ENCODE assay signal across 24 cellular contexts in the genomic region with DNA sequence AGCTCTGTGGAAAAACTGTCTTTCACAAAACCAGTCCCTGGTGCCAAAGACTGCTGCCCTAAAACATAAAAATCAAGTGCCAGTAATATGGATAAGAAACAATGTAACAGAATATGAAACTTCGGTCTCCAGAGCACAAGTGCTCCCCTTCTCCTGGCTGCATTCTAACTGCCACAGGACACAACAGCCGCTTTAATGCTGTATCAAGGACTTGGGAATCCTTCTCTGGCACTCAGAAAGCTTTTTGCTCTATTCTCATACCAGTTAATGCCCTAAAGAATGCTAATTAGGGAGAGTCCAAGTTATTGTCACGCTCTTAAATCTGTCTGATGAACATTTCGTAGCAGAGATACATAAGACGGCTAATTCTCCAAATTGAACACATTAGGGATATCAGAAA.
DNase-seq lines count a peak whose midpoint lies in the region; ATAC-seq, FAIRE-seq and TF ChIP-seq lines count a peak whose summit lies in the region.
"Had no signal": no experiment of that assay in that cellular context is flagged by ENCODE, and none has a peak within 500 bp of the region (broad histone marks: within the 10 kb centered on the region; RNA-seq: fewer than 3 reads in every experiment).

No MANE protein-coding gene starts in this region.

- TF ChIP-seq POLR2A in Peyer's patch (IDR thresholded peaks at IDR 0.05), result no peak

- H3K27me3 Mint-ChIP-seq in astrocyte (ENCODE audit: low read depth, unreplicated experiment) (no peaks in the 10 kb centered on the region), neural progenitor cell (ENCODE audit: insufficient read depth, low read depth) (peaks cover 4% of the 10 kb centered on the region)
- H3K27me3 Mint-ChIP-seq: CD4-positive, CD25-positive, alpha-beta regulatory T cell; IgD-negative memory B cell had no signal

- H3K79me2 ChIP-seq in astrocyte (ENCODE audit: insufficient read depth, low read length), result no peaks in the 10 kb centered on the region
- peaks cover 9% of the 10 kb centered on the region for H3K79me2 ChIP-seq in neural progenitor cell (ENCODE audit: low read depth)

- H3K4me1 ChIP-seq in astrocyte (ENCODE audit: insufficient read depth, low read length) (peaks cover 8% of the 10 kb centered on the region), neural progenitor cell (peaks cover 7% of the 10 kb centered on the region), Peyer's patch (no peaks in the 10 kb centered on the region)
- H3K4me1 ChIP-seq: BLaER1 had no signal

- TF ChIP-seq CTCF in astrocyte (IDR thresholded peaks at IDR 0.05; ENCODE audit: insufficient read depth, low read depth, low read length), result no peak
- no peak for TF ChIP-seq CTCF in neural progenitor cell (IDR thresholded peaks at IDR 0.05)
- TF ChIP-seq CTCF in Peyer's patch (IDR thresholded peaks at IDR 0.05), result no peak

- H3K9ac ChIP-seq in astrocyte (ENCODE audit: low read length), result peak overlapping the region; percentile 17
- no peak overlapping the region for H3K9ac ChIP-seq in neural progenitor cell
- H3K9ac ChIP-seq: BLaER1, GM23248, KMS-11 had no signal

- H2AFZ ChIP-seq in astrocyte (ENCODE audit: low read depth, low read length) (no peak overlapping the region), neural progenitor cell (replicated peaks) (no peak overlapping the region)
- H2AFZ ChIP-seq: GM23248 had no signal

- no peak for ATAC-seq in GM21390 (IDR thresholded peaks at IDR 0.05; ENCODE audit: unreplicated experiment)
- no peak for ATAC-seq in HG03108 (IDR thresholded peaks at IDR 0.05; ENCODE audit: unreplicated experiment)

- no peak for FAIRE-seq in astrocyte (lab: Jason Lieb, UNC)

- H3K27ac Mint-ChIP-seq in astrocyte (ENCODE audit: unreplicated experiment) (peak overlapping the region; percentile 8), neural progenitor cell (no peak overlapping the region)
- H3K27ac Mint-ChIP-seq: IgD-negative memory B cell had no signal

- no peaks in the 10 kb centered on the region for H3K36me3 ChIP-seq in astrocyte (ENCODE audit: insufficient read depth, low read length)
- H3K36me3 ChIP-seq in neural progenitor cell, result peaks cover 8% of the 10 kb centered on the region
- H3K36me3 ChIP-seq in Peyer's patch, result peaks cover 0 to 14% (median 0%) of the 10 kb centered on the region in 3 donors

- H3F3A ChIP-seq in neural progenitor cell (ENCODE audit: low read depth), result no peaks in the 10 kb centered on the region

- no peak overlapping the region for H3K4me3 ChIP-seq in astrocyte (ENCODE audit: insufficient read depth, low read depth, low read length)
- H3K4me3 ChIP-seq in neural progenitor cell, result no peak overlapping the region
- H3K4me3 ChIP-seq in Peyer's patch, result no peak overlapping the region
- H3K4me3 ChIP-seq: BLaER1, GM23248, SK-N-MC had no signal

- H3K4me2 ChIP-seq in astrocyte (ENCODE audit: low read length) (no peak overlapping the region), neural progenitor cell (peak overlapping the region; percentile 23)
- H3K4me2 ChIP-seq: BLaER1, KMS-11 had no signal

- H3K27ac ChIP-seq in astrocyte (ENCODE audit: low read depth, low read length) (no peak overlapping the region), neural progenitor cell (peak overlapping the region; percentile 15), Peyer's patch (no peak overlapping the region)
- H3K27ac ChIP-seq: 22Rv1, BLaER1, GM23248, HL-60, KMS-11, SK-N-MC had no signal

- H3K27me3 ChIP-seq in astrocyte (ENCODE audit: insufficient read depth, low read length) (no peaks in the 10 kb centered on the region), neural progenitor cell (no peaks in the 10 kb centered on the region), Peyer's patch (no peaks in the 10 kb centered on the region)
- H3K27me3 ChIP-seq: BLaER1 had no signal

- H3K4me3 Mint-ChIP-seq in astrocyte (ENCODE audit: unreplicated experiment) (no peak overlapping the region), neural progenitor cell (no peak overlapping the region)
- H3K4me3 Mint-ChIP-seq: CD4-positive, CD25-positive, alpha-beta regulatory T cell; IgD-negative memory B cell had no signal

- H3K36me3 Mint-ChIP-seq in astrocyte (ENCODE audit: low read depth, unreplicated experiment) (peaks cover 26% of the 10 kb centered on the region), neural progenitor cell (peaks cover 28% of the 10 kb centered on the region)

- H3K4me1 Mint-ChIP-seq in astrocyte (ENCODE audit: low read depth, unreplicated experiment), result peaks cover 15% of the 10 kb centered on the region
- peaks cover 2% of the 10 kb centered on the region for H3K4me1 Mint-ChIP-seq in neural progenitor cell
- H3K4me1 Mint-ChIP-seq: IgD-negative memory B cell had no signal

- no peaks in the 10 kb centered on the region for H4K20me1 ChIP-seq in astrocyte (ENCODE audit: insufficient read depth, low read length)
- H4K20me1 ChIP-seq in neural progenitor cell (ENCODE audit: low read depth), result no peaks in the 10 kb centered on the region
- H4K20me1 ChIP-seq: BLaER1 had no signal

- H3K9me3 ChIP-seq in astrocyte (ENCODE audit: insufficient read depth, low read depth, low read length) (peaks cover 5% of the 10 kb centered on the region), neural progenitor cell (ENCODE audit: low read depth) (no peaks in the 10 kb centered on the region), Peyer's patch (peaks cover 0 to 2% (median 0%) of the 10 kb centered on the region in 4 donors)

- H3K9me3 Mint-ChIP-seq in astrocyte (ENCODE audit: unreplicated experiment), result peaks cover 17% of the 10 kb centered on the region
- peaks cover 15% of the 10 kb centered on the region for H3K9me3 Mint-ChIP-seq in neural progenitor cell

- peak; percentile 15 for DNase-seq in NCI-H82 (lab: John Stamatoyannopoulos, UW)
- DNase-seq in NCI-H82 treated with DMSO at 0.1 percent for 48 hours (lab: John Stamatoyannopoulos, UW; ENCODE audit: unreplicated experiment), result no peak
- no peak for DNase-seq in astrocyte (ENCODE audit: low read depth)
- DNase-seq in neural progenitor cell (ENCODE audit: low spot score), result peak; percentile 43
- DNase-seq in Peyer's patch, result no peak
- no peak for DNase-seq in SIG-M5 treated with dmso at 0.1 percent for 504 hours (lab: John Stamatoyannopoulos, UW; ENCODE audit: unreplicated experiment)
- DNase-seq: CD4-positive, CD25-positive, alpha-beta regulatory T cell; H7; NCI-H1048; NCI-H1436; NCI-H187; NCI-H446; NCI-H524 treated with DMSO at 0.1 percent for 48 hours; NCI-H774; SHP77 treated with DMSO at 0.1 percent for 48 hours had no signal

Comparison
In these comparisons a context has a peak if more than half of its experiments do, and no peak if none do; other contexts are left out.
1. DNase-seq: peak in NCI-H82 (single experiment) and neural progenitor cell (single experiment); none in NCI-H82 treated with DMSO at 0.1 percent for 48 hours (single experiment), astrocyte (single experiment), Peyer's patch (0 of 3) and SIG-M5 treated with dmso at 0.1 percent for 504 hours (single experiment).